ENCODE assay signal across 13 cellular contexts in genomic region chr5:93587919-93588585, GRCh38. TPM values are rescaled to one million over a fixed set of nuclear protein-coding genes. Genes with fewer than 3 reads are reported as not detected.
DNase-seq lines count a peak whose midpoint lies in the region; ATAC-seq, FAIRE-seq and TF ChIP-seq lines count a peak whose summit lies in the region.
"Had no signal": no experiment of that assay in that cellular context is flagged by ENCODE, and none has a peak within 500 bp of the region (broad histone marks: within the 10 kb centered on the region; RNA-seq: fewer than 3 reads in every experiment).

No MANE protein-coding gene starts in this region.

- H3K9me3 ChIP-seq in breast epithelium (no peaks in the 10 kb centered on the region), HepG2 (ENCODE audit: low read length) (no peaks in the 10 kb centered on the region), stomach smooth muscle (ENCODE audit: control insufficient read depth in 2 of 2, low read length in 2 of 2) (no peaks in the 10 kb centered on the region)
- H3K9me3 ChIP-seq: tibial artery had no signal

- H3K4me2 ChIP-seq in HepG2 (ENCODE audit: low read depth, low read length): peak overlapping the region; percentile 68

- CTCF ChIA-PET in activated CD4-positive, alpha-beta T cell treated with anti-CD3 and anti-CD28 coated beads, Interleukin-2, amount 10 ng/mL, durations not matched to agents 7 days and 5 days (lab: Charles Lee): interaction anchor here (1.0 to 1.9 kb wide), 4 partner anchors 8 to 20 kb away, joined by 3 to 5 read pairs (median 4); no protein-coding TSS in a partner anchor
- CTCF ChIA-PET in HepG2 (lab: Yijun Ruan, JAX; ENCODE audit: low intra/inter-chr PET ratio, low total read pairs): no interaction called here

- TF ChIP-seq CTCF in breast epithelium (IDR thresholded peaks at IDR 0.05) (no peak), HepG2 (CRISPR knock-in tag; IDR thresholded peaks at IDR 0.05) (no peak)

- H3K4me1 ChIP-seq in breast epithelium: peaks cover 0 to 4% of the 10 kb centered on the region in 2 donors
- peaks cover 53% of the 10 kb centered on the region for H3K4me1 ChIP-seq in HepG2 (ENCODE audit: insufficient read depth, low read length)
- peaks cover 17% of the 10 kb centered on the region for H3K4me1 ChIP-seq in stomach smooth muscle (ENCODE audit: control insufficient read depth, insufficient read depth, low read length)

- no peak for FAIRE-seq in HepG2 (lab: Jason Lieb, UNC)

- DNase-seq in activated CD4-positive, alpha-beta T cell treated with anti-CD3 and anti-CD28 coated beads, Interleukin-2, amount 10 ng/mL, durations not matched to agents 7 days and 5 days: no peak
- no peak for DNase-seq in activated CD4-positive, alpha-beta T cell treated with anti-CD3 and anti-CD28 coated beads, Interleukin-2, amount 50 U/mL, for 48 hours
- DNase-seq in breast epithelium (ENCODE audit: low spot score in 2 of 2): no peak
- DNase-seq in HepG2 (ENCODE audit: low spot score): no peak
- no peak for DNase-seq in NCI-H187 treated with DMSO at 0.1 percent for 48 hours (lab: John Stamatoyannopoulos, UW)
- no peak for DNase-seq in DMS114 treated with DMSO at 0.1 percent for 48 hours (lab: John Stamatoyannopoulos, UW; ENCODE audit: unreplicated experiment)
- no peak for DNase-seq in activated T-helper 2 cell treated with anti-CD3 and anti-CD28 coated beads, Interferon-gamma antibody, Interleukin-2, Interleukin-4, amounts not matched to agents 10 μg/mL and 5 μg/mL and 100 μg/mL, durations not matched to agents 14 hours and 24 hours and 36 hours (ENCODE audit: low spot score)
- DNase-seq: ACHN, NCI-H1092 treated with DMSO at 0.1 percent for 48 hours, OCI-M1, tibial artery had no signal

- no peak for TF ChIP-seq RAD21 in HepG2 (CRISPR knock-in tag; IDR thresholded peaks at IDR 0.05)

- peaks cover 7% of the 10 kb centered on the region for H3K36me3 Mint-ChIP-seq in activated CD4-positive, alpha-beta T cell treated with anti-CD3 and anti-CD28 coated beads, Interleukin-2, amount 10 ng/mL, durations not matched to agents 7 days and 5 days (ENCODE audit: low read depth)
- H3K36me3 Mint-ChIP-seq in activated T-helper 2 cell treated with anti-CD3 and anti-CD28 coated beads, Interferon-gamma antibody, Interleukin-2, Interleukin-4, amounts not matched to agents 10 μg/mL and 5 μg/mL and 100 μg/mL, durations not matched to agents 14 hours and 24 hours and 36 hours (ENCODE audit: low read depth): no peaks in the 10 kb centered on the region

- H3K27me3 ChIP-seq in breast epithelium (peaks cover 2 to 35% of the 10 kb centered on the region in 2 donors), HepG2 (ENCODE audit: control insufficient read depth in 1 of 2, insufficient read depth in 2 of 2, low read length in 2 of 2) (no peaks in the 10 kb centered on the region; a peak in 1 of 5 replicates), stomach smooth muscle (ENCODE audit: control insufficient read depth in 1 of 2, insufficient read depth in 2 of 2, low read length in 2 of 2) (peaks cover 0 to 4% of the 10 kb centered on the region in 2 donors)

- no peak for ATAC-seq in HepG2

- H2AFZ ChIP-seq in HepG2 (ENCODE audit: low read length): no peak overlapping the region

- peak overlapping the region in 2 of 3 donors; percentile 63 to 75 for H3K4me3 ChIP-seq in breast epithelium
- peak overlapping the region in 1 of 3 experiments; percentile 96; a peak in 1 of 6 replicates for H3K4me3 ChIP-seq in HepG2 (replicated peaks in 1 of 3; ENCODE audit: insufficient read depth in 1 of 3, low read depth in 2 of 3, low read length in 3 of 3)
- H3K4me3 ChIP-seq in stomach smooth muscle (ENCODE audit: low read length in 2 of 2): peak overlapping the region; percentile 17 to 99
- H3K4me3 ChIP-seq: tibial artery had no signal

- H3K27me3 Mint-ChIP-seq in activated CD4-positive, alpha-beta T cell treated with anti-CD3 and anti-CD28 coated beads, Interleukin-2, amount 10 ng/mL, durations not matched to agents 7 days and 5 days: peaks cover 70% of the 10 kb centered on the region
- H3K27me3 Mint-ChIP-seq in activated T-helper 2 cell treated with anti-CD3 and anti-CD28 coated beads, Interferon-gamma antibody, Interleukin-2, Interleukin-4, amounts not matched to agents 10 μg/mL and 5 μg/mL and 100 μg/mL, durations not matched to agents 14 hours and 24 hours and 36 hours (ENCODE audit: low read depth): peaks cover 71% of the 10 kb centered on the region

- H3K27ac ChIP-seq in breast epithelium (peak overlapping the region; percentile 23 to 82), HepG2 (ENCODE audit: extremely low read length, insufficient read depth, low read length) (no peak overlapping the region), stomach smooth muscle (ENCODE audit: low read length) (peak overlapping the region; percentile 62)
- H3K27ac ChIP-seq: tibial artery had no signal

- H3K4me3 Mint-ChIP-seq in activated CD4-positive, alpha-beta T cell treated with anti-CD3 and anti-CD28 coated beads, Interleukin-2, amount 10 ng/mL, durations not matched to agents 7 days and 5 days: peak overlapping the region; percentile 16
- H3K4me3 Mint-ChIP-seq in activated T-helper 2 cell treated with anti-CD3 and anti-CD28 coated beads, Interferon-gamma antibody, Interleukin-2, Interleukin-4, amounts not matched to agents 10 μg/mL and 5 μg/mL and 100 μg/mL, durations not matched to agents 14 hours and 24 hours and 36 hours (ENCODE audit: low read depth): no peak overlapping the region
- H3K4me3 Mint-ChIP-seq: dendritic cell treated with granulocyte-macrophage colony-stimulating factor and Interleukin-4, amounts not matched to agents 40 ng/mL and 50 ng/mL, for 4 days had no signal

- peaks cover 21% of the 10 kb centered on the region for H3K4me1 Mint-ChIP-seq in activated CD4-positive, alpha-beta T cell treated with anti-CD3 and anti-CD28 coated beads, Interleukin-2, amount 10 ng/mL, durations not matched to agents 7 days and 5 days
- peaks cover 10% of the 10 kb centered on the region for H3K4me1 Mint-ChIP-seq in activated T-helper 2 cell treated with anti-CD3 and anti-CD28 coated beads, Interferon-gamma antibody, Interleukin-2, Interleukin-4, amounts not matched to agents 10 μg/mL and 5 μg/mL and 100 μg/mL, durations not matched to agents 14 hours and 24 hours and 36 hours (ENCODE audit: low read depth)

- H3K9ac ChIP-seq in HepG2 (ENCODE audit: insufficient read depth, low read depth, low read length) (no peak overlapping the region), stomach smooth muscle (ENCODE audit: low read length in 2 of 2) (peak overlapping the region in 1 of 2 donors; percentile 21)

- H4K20me1 ChIP-seq in HepG2 (ENCODE audit: insufficient read depth, low read length): peaks cover 59% of the 10 kb centered on the region

- in situ Hi-C loops in HepG2 (cut with HindIII; ENCODE audit: extremely low pct_ligation_motif_present, low pct_unique_long_range_greater_than_20kb): loop anchor here (10.0 kb wide), 1 partner anchor 327 kb away; no protein-coding TSS in a partner anchor

- no peaks in the 10 kb centered on the region for H3K9me3 Mint-ChIP-seq in activated CD4-positive, alpha-beta T cell treated with anti-CD3 and anti-CD28 coated beads, Interleukin-2, amount 10 ng/mL, durations not matched to agents 7 days and 5 days
- peaks cover 3% of the 10 kb centered on the region for H3K9me3 Mint-ChIP-seq in activated T-helper 2 cell treated with anti-CD3 and anti-CD28 coated beads, Interferon-gamma antibody, Interleukin-2, Interleukin-4, amounts not matched to agents 10 μg/mL and 5 μg/mL and 100 μg/mL, durations not matched to agents 14 hours and 24 hours and 36 hours
- H3K9me3 Mint-ChIP-seq: dendritic cell treated with granulocyte-macrophage colony-stimulating factor and Interleukin-4, amounts not matched to agents 40 ng/mL and 50 ng/mL, for 4 days had no signal

- no TSS peak for BruUV-seq in HepG2 (replicated peaks; lab: Mats Ljungman, UMichigan)

- no peak overlapping the region for H3K27ac Mint-ChIP-seq in activated CD4-positive, alpha-beta T cell treated with anti-CD3 and anti-CD28 coated beads, Interleukin-2, amount 10 ng/mL, durations not matched to agents 7 days and 5 days
- H3K27ac Mint-ChIP-seq in activated T-helper 2 cell treated with anti-CD3 and anti-CD28 coated beads, Interferon-gamma antibody, Interleukin-2, Interleukin-4, amounts not matched to agents 10 μg/mL and 5 μg/mL and 100 μg/mL, durations not matched to agents 14 hours and 24 hours and 36 hours: no peak overlapping the region
- H3K27ac Mint-ChIP-seq: dendritic cell treated with granulocyte-macrophage colony-stimulating factor and Interleukin-4, amounts not matched to agents 40 ng/mL and 50 ng/mL, for 4 days had no signal

- POLR2A ChIA-PET in activated CD4-positive, alpha-beta T cell treated with anti-CD3 and anti-CD28 coated beads, Interleukin-2, amount 10 ng/mL, durations not matched to agents 7 days and 5 days (lab: Charles Lee): no interaction called here
- POLR2A ChIA-PET in HepG2 (lab: Yijun Ruan, JAX): no interaction called here

- peaks cover 66% of the 10 kb centered on the region for H3K79me2 ChIP-seq in HepG2 (ENCODE audit: insufficient read depth, low read length)

- TF ChIP-seq POLR2A in breast epithelium (IDR thresholded peaks at IDR 0.05): no peak
- TF ChIP-seq POLR2A in HepG2 (IDR thresholded peaks at IDR 0.05; ENCODE audit: insufficient read depth in 1 of 2, low read depth in 2 of 2, low read length in 2 of 2): no peak

- 98% methylated on average over 53 of the region's 70 CpGs for WGBS in HepG2 (ENCODE audit: low lambda C conversion rate)

- no peak for TF ChIP-seq EP300 in HepG2 (IDR thresholded peaks at IDR 0.05; ENCODE audit: low read depth in 2 of 2, low read length in 2 of 2)
- no peak for TF ChIP-seq EP300 in HepG2 (CRISPR knock-in tag; IDR thresholded peaks at IDR 0.05; ENCODE audit: borderline replicate concordance)

- H3K36me3 ChIP-seq in breast epithelium (no peaks in the 10 kb centered on the region), HepG2 (replicated peaks in 1 of 2; ENCODE audit: control insufficient read depth in 1 of 2, insufficient read depth in 2 of 2, low read length in 2 of 2) (peaks cover 7 to 44% of the 10 kb centered on the region in 2 experiments), stomach smooth muscle (ENCODE audit: control insufficient read depth in 2 of 2, insufficient read depth in 2 of 2, low read length in 2 of 2) (peaks cover 0 to 5% of the 10 kb centered on the region in 2 donors)
- H3K36me3 ChIP-seq: tibial artery had no signal

- intact Hi-C loops in breast epithelium (cut with DNase I; ENCODE audit: low total_unique reads) (no loop called here), HepG2 (cut with micrococcal nuclease; ENCODE audit: unreplicated experiment) (no loop called here)
- intact Hi-C loops in activated T-helper 2 cell treated with anti-CD3 and anti-CD28 coated beads, Interferon-gamma antibody, Interleukin-2, Interleukin-4, amounts not matched to agents 10 μg/mL and 5 μg/mL and 100 μg/mL, durations not matched to agents 14 hours and 24 hours and 36 hours (cut with micrococcal nuclease): loop anchor here (2.0 kb wide), 1 partner anchor 17 kb away; no protein-coding TSS in a partner anchor

RNA-seq across cellular contexts. Expression of gene NR2F1, which starts 5.0 kb away (rescaled TPM):
- total RNA-seq in activated CD4-positive, alpha-beta T cell treated with anti-CD3 and anti-CD28 coated beads, Interleukin-2, amount 10 ng/mL, durations not matched to agents 7 days and 5 days: not detected
- total RNA-seq in breast epithelium: 10 to 100 TPM in 2 of 3 donors, 1 to 10 TPM in 1; 4.6 to 63.6 (median 59.1) TPM
- total RNA-seq in HepG2 (2016; rRNA removed; fragmentation: Illumina TruSeq; extraction: Trizol): 14.0 and 17.1 TPM in 2 replicates
- total RNA-seq in HepG2 (2016; cell fraction: cytosol; rRNA removed; fragmentation: Illumina TruSeq; extraction: Trizol; ENCODE audit: low read depth): 4.3 and 4.6 TPM in 2 replicates
- total RNA-seq in HepG2 (2016; cell fraction: insoluble cytoplasmic fraction; rRNA removed; fragmentation: Illumina TruSeq; extraction: Trizol): 12.7 and 15.6 TPM in 2 replicates
- total RNA-seq in HepG2 (2016; cell fraction: membrane; rRNA removed; fragmentation: Illumina TruSeq; extraction: Trizol): 12.0 and 12.1 TPM in 2 replicates
- 14.7 and 16.7 TPM in 2 replicates for total RNA-seq in HepG2 (2016; cell fraction: nucleus; rRNA removed; fragmentation: Illumina TruSeq; extraction: Trizol)
- 59.7 and 76.5 TPM in 2 replicates for polyA plus RNA-seq in HepG2 (2011; rRNA removed)
- polyA plus RNA-seq in HepG2 (2011; cell fraction: cytosol; rRNA removed): 48.3 and 60.7 TPM in 2 replicates
- 179 and 207 TPM in 2 replicates for polyA plus RNA-seq in HepG2 (2011; cell fraction: nucleus; rRNA removed)
- 28.9 and 65.9 TPM in 2 replicates for polyA plus RNA-seq in HepG2 (2012)
- 1.4 and 2.1 TPM in 2 replicates for polyA plus RNA-seq in HepG2 (2016; cell fraction: cytosol; fragmentation: Illumina TruSeq; extraction: Trizol; ENCODE audit: low read depth)
- 16.0 and 19.7 TPM in 2 replicates for polyA plus RNA-seq in HepG2 (2016; cell fraction: insoluble cytoplasmic fraction; fragmentation: Illumina TruSeq; extraction: Trizol; ENCODE audit: low read depth)
- 4.8 and 5.9 TPM in 2 replicates for polyA plus RNA-seq in HepG2 (2016; cell fraction: membrane; fragmentation: Illumina TruSeq; extraction: Trizol; ENCODE audit: low read depth)
- polyA plus RNA-seq in HepG2 (2016; cell fraction: nucleus; fragmentation: Illumina TruSeq; extraction: Trizol; ENCODE audit: insufficient read depth, low read depth): 37.8 and 39.6 TPM in 2 replicates
- 62.1 and 114 TPM in 2 replicates for polyA minus RNA-seq in HepG2 (2011; rRNA and poly(A)+ RNA removed; ENCODE audit: low replicate concordance)
- 46.9 and 57.0 TPM in 2 replicates for polyA minus RNA-seq in HepG2 (2011; cell fraction: cytosol; rRNA and poly(A)+ RNA removed)
- 29.7 and 42.6 TPM in 2 replicates for polyA minus RNA-seq in HepG2 (2011; cell fraction: nucleus; rRNA and poly(A)+ RNA removed)
- total RNA-seq in activated T-helper 2 cell treated with anti-CD3 and anti-CD28 coated beads, Interferon-gamma antibody, Interleukin-2, Interleukin-4, amounts not matched to agents 10 μg/mL and 5 μg/mL and 100 μg/mL, durations not matched to agents 14 hours and 24 hours and 36 hours: not detected in 2 replicates

RNA-seq across cellular contexts. Expression of gene NR2F1-AS1, which starts 7.0 kb away (rescaled TPM):
- total RNA-seq in activated CD4-positive, alpha-beta T cell treated with anti-CD3 and anti-CD28 coated beads, Interleukin-2, amount 10 ng/mL, durations not matched to agents 7 days and 5 days: not detected
- total RNA-seq in breast epithelium (10 to 100 TPM in 2 of 3 donors, 1 to 10 TPM in 1; 7.0 to 17.4 (median 15.2) TPM), HepG2 (2016; rRNA removed; fragmentation: Illumina TruSeq; extraction: Trizol) (2.1 and 2.8 TPM in 2 replicates)
- 2.5 and 2.7 TPM in 2 replicates for total RNA-seq in HepG2 (2016; cell fraction: cytosol; rRNA removed; fragmentation: Illumina TruSeq; extraction: Trizol; ENCODE audit: low read depth)
- total RNA-seq in HepG2 (2016; cell fraction: insoluble cytoplasmic fraction; rRNA removed; fragmentation: Illumina TruSeq; extraction: Trizol): 0.64 and 1.1 TPM in 2 replicates
- 3.5 and 3.7 TPM in 2 replicates for total RNA-seq in HepG2 (2016; cell fraction: membrane; rRNA removed; fragmentation: Illumina TruSeq; extraction: Trizol)
- 3.5 and 4.9 TPM in 2 replicates for total RNA-seq in HepG2 (2016; cell fraction: nucleus; rRNA removed; fragmentation: Illumina TruSeq; extraction: Trizol)
- polyA plus RNA-seq in HepG2 (2011; rRNA removed): 2.8 and 3.1 TPM in 2 replicates
- polyA plus RNA-seq in HepG2 (2011; cell fraction: cytosol; rRNA removed): 1.1 and 2.4 TPM in 2 replicates
- 2.9 and 5.9 TPM in 2 replicates for polyA plus RNA-seq in HepG2 (2011; cell fraction: nucleus; rRNA removed)
- 5.1 and 7.3 TPM in 2 replicates for polyA plus RNA-seq in HepG2 (2012)
- polyA plus RNA-seq in HepG2 (2016; cell fraction: cytosol; fragmentation: Illumina TruSeq; extraction: Trizol; ENCODE audit: low read depth): 3.6 and 4.1 TPM in 2 replicates
- 0.48 and 2.3 TPM in 2 replicates for polyA plus RNA-seq in HepG2 (2016; cell fraction: insoluble cytoplasmic fraction; fragmentation: Illumina TruSeq; extraction: Trizol; ENCODE audit: low read depth)
- polyA plus RNA-seq in HepG2 (2016; cell fraction: membrane; fragmentation: Illumina TruSeq; extraction: Trizol; ENCODE audit: low read depth): 2.6 and 5.7 TPM in 2 replicates
- polyA plus RNA-seq in HepG2 (2016; cell fraction: nucleus; fragmentation: Illumina TruSeq; extraction: Trizol; ENCODE audit: insufficient read depth, low read depth): 2.3 and 2.9 TPM in 2 replicates
- 2.2 and 4.6 TPM in 2 replicates for polyA minus RNA-seq in HepG2 (2011; rRNA and poly(A)+ RNA removed; ENCODE audit: low replicate concordance)
- 2.1 TPM in 1 of 2 replicates, not detected in the other for polyA minus RNA-seq in HepG2 (2011; cell fraction: cytosol; rRNA and poly(A)+ RNA removed)
- polyA minus RNA-seq in HepG2 (2011; cell fraction: nucleus; rRNA and poly(A)+ RNA removed): 27.3 and 33.1 TPM in 2 replicates
- total RNA-seq in activated T-helper 2 cell treated with anti-CD3 and anti-CD28 coated beads, Interferon-gamma antibody, Interleukin-2, Interleukin-4, amounts not matched to agents 10 μg/mL and 5 μg/mL and 100 μg/mL, durations not matched to agents 14 hours and 24 hours and 36 hours: not detected in 2 replicates
